8 cellular contexts compared by ENCODE assay signal in the genomic region with DNA sequence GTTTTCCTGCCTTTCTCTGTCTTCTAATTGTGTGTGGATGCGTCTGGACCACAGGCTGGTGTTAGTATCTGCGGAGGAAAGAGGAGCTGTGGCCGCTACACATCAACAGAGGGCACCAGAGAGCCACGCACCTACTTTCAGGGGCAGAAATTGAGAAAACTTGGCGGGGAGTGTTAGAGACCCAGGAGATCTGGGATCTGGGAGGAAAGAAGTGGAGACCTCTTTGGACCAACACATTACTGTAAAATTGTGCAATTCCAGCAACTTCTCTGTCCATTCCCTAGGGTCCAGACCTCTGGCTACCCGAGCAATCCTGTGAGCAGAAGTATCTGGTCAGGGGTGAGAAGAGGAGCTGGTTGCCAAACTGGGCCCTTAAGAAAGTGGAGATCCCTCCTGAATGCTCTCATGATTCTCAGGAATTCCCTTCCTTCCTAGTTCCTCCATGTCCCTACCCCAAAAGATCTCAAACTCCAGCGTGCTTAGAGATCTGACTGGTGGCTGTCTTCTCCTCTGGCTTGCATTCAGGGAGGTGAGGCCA. TPM values are rescaled to one million over a fixed set of nuclear protein-coding genes. Genes with fewer than 3 reads are reported as not detected.
A peak's percentile ranks its signal among the peaks of the same experiment; 100 is the strongest.
DNase-seq lines count a peak whose midpoint lies in the region; ATAC-seq and TF ChIP-seq lines count a peak whose summit lies in the region.

No MANE protein-coding gene starts in this region.

- H3K27ac ChIP-seq in body of pancreas: peak overlapping the region in 2 of 4 donors; percentile 6 to 64

- no peak for TF ChIP-seq POLR2A in body of pancreas (IDR thresholded peaks at IDR 0.05)

- 21 to 25% methylated on average over 7 of the region's 7 CpGs for WGBS in body of pancreas, 2 donors

- DNase-seq in EL: peak; percentile 75
- peak; percentile 35 for DNase-seq in KG1 (lab: John Stamatoyannopoulos, UW)
- peak; percentile 74 for DNase-seq in SKM-1 treated with dmso at 0.1 percent for 144 hours (lab: John Stamatoyannopoulos, UW; ENCODE audit: unreplicated experiment)
- peak; percentile 64 to 71 (median 68) for DNase-seq in body of pancreas
- DNase-seq in iris pigment epithelial cell (ENCODE audit: low read depth): peak; percentile 60
- peak; percentile 7 to 48 (median 30) for DNase-seq in stimulated activated CD4-positive, alpha-beta T cell treated with anti-CD3 and anti-CD28 coated beads, Interleukin-12 subunit alpha, Interleukin-12 subunit beta, amount 100 ng/mL, for 48 hours (ENCODE audit: low read depth in 2 of 3, low spot score in 1 of 3)

- H3K4me3 ChIP-seq in body of pancreas: no peak overlapping the region

- ATAC-seq in body of pancreas: peak; percentile 73
- ATAC-seq in HG02763 (IDR thresholded peaks at IDR 0.05; ENCODE audit: unreplicated experiment): no peak
- no peak for ATAC-seq in GM21390 (IDR thresholded peaks at IDR 0.05; ENCODE audit: unreplicated experiment)

- TF ChIP-seq CTCF in body of pancreas (IDR thresholded peaks at IDR 0.05): peak; percentile 83 to 91 (median 88)

- no peaks in the 10 kb centered on the region for H3K9me3 ChIP-seq in body of pancreas

- H3K36me3 ChIP-seq in body of pancreas (replicated peaks in 1 of 2; ENCODE audit: insufficient read depth in 1 of 2, low read depth in 2 of 2): no peaks in the 10 kb centered on the region

- intact Hi-C loops in body of pancreas (cut with DNase I): loop anchor here (10.0 kb wide), 1 partner anchor 73 kb away; no protein-coding TSS in a partner anchor

- peaks cover 0 to 4% of the 10 kb centered on the region in 2 donors for H3K27me3 ChIP-seq in body of pancreas

- H3K4me1 ChIP-seq in body of pancreas: peaks cover 14% of the 10 kb centered on the region

RNA-seq across cellular contexts. Expression of a gene that starts 1.3 kb away (rescaled TPM):
- 10 to 100 TPM; 10.9 to 11.4 TPM for total RNA-seq in body of pancreas
